Comparison of ENCODE assay signal across 13 cellular contexts in genomic region chr1:27027575-27028250, GRCh38. TPM values are rescaled to one million over a fixed set of nuclear protein-coding genes. Genes with fewer than 3 reads are reported as not detected.
DNase-seq lines count a peak whose midpoint lies in the region; ATAC-seq, FAIRE-seq and TF ChIP-seq lines count a peak whose summit lies in the region.
"Had no signal": no experiment of that assay in that cellular context is flagged by ENCODE, and none has a peak within 500 bp of the region (broad histone marks: within the 10 kb centered on the region; RNA-seq: fewer than 3 reads in every experiment).

No MANE protein-coding gene starts in this region.

- no peaks in the 10 kb centered on the region for H3K9me3 ChIP-seq in HepG2 (ENCODE audit: low read length)
- no peaks in the 10 kb centered on the region for H3K9me3 ChIP-seq in right lobe of liver
- no peaks in the 10 kb centered on the region for H3K9me3 ChIP-seq in mucosa of descending colon
- H3K9me3 ChIP-seq in SK-N-SH, result no peaks in the 10 kb centered on the region
- H3K9me3 ChIP-seq: thyroid gland had no signal

- H2AFZ ChIP-seq in HepG2 (ENCODE audit: low read length) (peak overlapping the region; percentile 45), SK-N-SH (ENCODE audit: low read depth) (no peak overlapping the region)

- no TSS peak for BruUV-seq in HepG2 (replicated peaks; lab: Mats Ljungman, UMichigan)

- peaks cover 0 to 4% of the 10 kb centered on the region in 2 experiments; a peak in 1 of 5 replicates for H3K27me3 ChIP-seq in HepG2 (ENCODE audit: control insufficient read depth in 1 of 2, insufficient read depth in 2 of 2, low read length in 2 of 2)
- H3K27me3 ChIP-seq in right lobe of liver, result no peaks in the 10 kb centered on the region
- H3K27me3 ChIP-seq in SK-N-SH (ENCODE audit: insufficient read depth), result no peaks in the 10 kb centered on the region
- H3K27me3 ChIP-seq: thyroid gland had no signal

- no peak for TF ChIP-seq CTCF in HepG2 (CRISPR knock-in tag; IDR thresholded peaks at IDR 0.05)
- no peak for TF ChIP-seq CTCF in right lobe of liver (IDR thresholded peaks at IDR 0.05)
- TF ChIP-seq CTCF in astrocyte of the cerebellum (IDR thresholded peaks at IDR 0.05; ENCODE audit: low read depth, low read length, missing control alignments), result no peak
- TF ChIP-seq CTCF in mucosa of descending colon (IDR thresholded peaks at IDR 0.05), result no peak
- TF ChIP-seq CTCF in SK-N-SH (IDR thresholded peaks at IDR 0.05), result no peak

- no peak overlapping the region for H3K27ac ChIP-seq in HepG2 (ENCODE audit: extremely low read length, insufficient read depth, low read length)
- no peak overlapping the region for H3K27ac ChIP-seq in right lobe of liver
- H3K27ac ChIP-seq in SK-N-SH (ENCODE audit: low read depth in 2 of 2, low read length in 1 of 2), result no peak overlapping the region
- H3K27ac ChIP-seq: KMS-11, thyroid gland had no signal

- H3F3A ChIP-seq in SK-N-SH (replicated peaks; ENCODE audit: insufficient read depth), result no peaks in the 10 kb centered on the region

- H3K4me3 ChIP-seq in HepG2 (replicated peaks in 1 of 3; ENCODE audit: insufficient read depth in 1 of 3, low read depth in 2 of 3, low read length in 3 of 3) (peak overlapping the region; percentile 14 to 54 (median 18); a peak in 4 of 6 replicates), right lobe of liver (no peak overlapping the region), astrocyte of the cerebellum (ENCODE audit: low read depth, low read length) (no peak overlapping the region), mucosa of descending colon (no peak overlapping the region), SK-N-SH (ENCODE audit: low read depth in 2 of 2, low read length in 1 of 2) (no peak overlapping the region)
- H3K4me3 ChIP-seq: thyroid gland had no signal

- no peaks in the 10 kb centered on the region for H3K36me3 ChIP-seq in HepG2 (replicated peaks in 1 of 2; ENCODE audit: control insufficient read depth in 1 of 2, insufficient read depth in 2 of 2, low read length in 2 of 2)
- no peaks in the 10 kb centered on the region for H3K36me3 ChIP-seq in right lobe of liver
- no peaks in the 10 kb centered on the region for H3K36me3 ChIP-seq in mucosa of descending colon (ENCODE audit: low read depth)
- no peaks in the 10 kb centered on the region for H3K36me3 ChIP-seq in SK-N-SH (replicated peaks in 1 of 2; ENCODE audit: control insufficient read depth in 1 of 2, insufficient read depth in 2 of 2, low read length in 1 of 2)
- H3K36me3 ChIP-seq: thyroid gland had no signal

- POLR2A ChIA-PET in HepG2 (lab: Yijun Ruan, JAX) (interaction anchor here (0.8 to 1.5 kb wide), 5 partner anchors 14 to 90 kb away, joined by 3 to 6 read pairs (median 4); partner anchors contain the start of genes TENT5B and TRNP1), SK-N-SH (lab: Yijun Ruan, JAX) (no interaction called here)

- TF ChIP-seq RAD21 in HepG2 (CRISPR knock-in tag; IDR thresholded peaks at IDR 0.05) (no peak), SK-N-SH (IDR thresholded peaks at IDR 0.05; ENCODE audit: low read length) (no peak)

- ATAC-seq in HepG2 (peak; percentile 63), right lobe of liver (no peak), mucosa of descending colon (peak; percentile 5)

- H3K79me2 ChIP-seq in HepG2 (ENCODE audit: insufficient read depth, low read length), result no peaks in the 10 kb centered on the region
- H3K79me2 ChIP-seq in SK-N-SH (ENCODE audit: insufficient read depth), result no peaks in the 10 kb centered on the region

- intact Hi-C loops in HepG2 (cut with micrococcal nuclease; ENCODE audit: unreplicated experiment), result no loop called here
- intact Hi-C loops in right lobe of liver (cut with DNase I), result no loop called here
- intact Hi-C loops in mucosa of descending colon (cut with DNase I, micrococcal nuclease), result no loop called here

- no peaks in the 10 kb centered on the region for H3K9me2 ChIP-seq in SK-N-SH

- no peaks in the 10 kb centered on the region for H4K20me1 ChIP-seq in HepG2 (ENCODE audit: insufficient read depth, low read length)
- no peaks in the 10 kb centered on the region for H4K20me1 ChIP-seq in SK-N-SH (ENCODE audit: insufficient read depth)

- DNase-seq in HepG2 (ENCODE audit: low spot score) (peak; percentile 72), right lobe of liver (no peak), astrocyte of the cerebellum (ENCODE audit: low read depth) (peak; percentile 61), mucosa of descending colon (no peak), SK-N-SH (no peak), amniotic stem cell (lab: John Stamatoyannopoulos, UW) (no peak)
- no peak for DNase-seq in activated CD8-positive, alpha-beta memory T cell treated with anti-CD3 and anti-CD28 coated beads for 24 hours
- DNase-seq in stimulated activated CD4-positive, alpha-beta T cell treated with anti-CD3 and anti-CD28 coated beads, Interleukin-15, amount 100 ng/mL, for 24 hours, result no peak
- DNase-seq: activated T-cell treated with anti-CD3 and anti-CD28 coated beads, Interleukin-2, amount 50 U/mL, for 48 hours; dermis blood vessel endothelial cell; stimulated activated CD4-positive, alpha-beta T cell treated with anti-CD3 and anti-CD28 coated beads, Interleukin-4, amount 100 ng/mL, for 4 hours had no signal

- CTCF ChIA-PET in HepG2 (lab: Yijun Ruan, JAX; ENCODE audit: low intra/inter-chr PET ratio, low total read pairs) (no interaction called here), SK-N-SH (lab: Yijun Ruan, JAX) (interaction anchor here (1.1 to 38.3 kb wide), 3 partner anchors 17 to 65 kb away, joined by 3 to 1084 read pairs (median 123); no protein-coding TSS in a partner anchor)

- H3K9ac ChIP-seq in HepG2 (ENCODE audit: insufficient read depth, low read depth, low read length), result no peak overlapping the region; the same call in 1 of the 2 replicates
- no peak overlapping the region for H3K9ac ChIP-seq in SK-N-SH
- H3K9ac ChIP-seq: KMS-11 had no signal

- TF ChIP-seq EP300 in HepG2 (IDR thresholded peaks at IDR 0.05; ENCODE audit: low read depth in 2 of 2, low read length in 2 of 2), result no peak; a peak in 1 of 4 replicates
- no peak for TF ChIP-seq EP300 in HepG2 (CRISPR knock-in tag; IDR thresholded peaks at IDR 0.05; ENCODE audit: borderline replicate concordance)
- no peak for TF ChIP-seq EP300 in SK-N-SH (IDR thresholded peaks at IDR 0.05; ENCODE audit: borderline replicate concordance in 1 of 2, low read depth in 1 of 2, low read length in 1 of 2)

- in situ Hi-C loops in HepG2 (cut with HindIII; ENCODE audit: extremely low pct_ligation_motif_present, low pct_unique_long_range_greater_than_20kb), result no loop called here
- in situ Hi-C loops in astrocyte of the cerebellum (cut with HindIII; ENCODE audit: low sequenced_read_pairs), result no loop called here

- H3K4me1 ChIP-seq in HepG2 (ENCODE audit: insufficient read depth, low read length) (peaks cover 18% of the 10 kb centered on the region), right lobe of liver (peaks cover 0 to 5% (median 0%) of the 10 kb centered on the region in 4 donors), mucosa of descending colon (ENCODE audit: low read depth) (peaks cover 13% of the 10 kb centered on the region), SK-N-SH (ENCODE audit: control insufficient read depth in 1 of 2, insufficient read depth in 2 of 2, low read depth in 1 of 2, low read length in 1 of 2) (no peaks in the 10 kb centered on the region)

- TF ChIP-seq POLR2A in HepG2 (IDR thresholded peaks at IDR 0.05; ENCODE audit: insufficient read depth in 1 of 2, low read depth in 2 of 2, low read length in 2 of 2), result no peak
- TF ChIP-seq POLR2A in right lobe of liver (IDR thresholded peaks at IDR 0.05), result no peak

- FAIRE-seq in HepG2 (lab: Jason Lieb, UNC), result peak; percentile 72

- 13% methylated on average over 8 of the region's 8 CpGs for WGBS in HepG2 (ENCODE audit: low lambda C conversion rate)
- WGBS in right lobe of liver (ENCODE audit: insufficient coverage, low coverage, low lambda C conversion rate, missing lambda C conversion rate), result 48% methylated on average over 7 of the region's 8 CpGs
- 87% methylated on average over 8 of the region's 8 CpGs for WGBS in SK-N-SH (ENCODE audit: low lambda C conversion rate)

- H3K4me2 ChIP-seq in HepG2 (ENCODE audit: low read depth, low read length), result peak overlapping the region; percentile 80
- no peak overlapping the region for H3K4me2 ChIP-seq in SK-N-SH
- H3K4me2 ChIP-seq: KMS-11 had no signal

RNA-seq across cellular contexts. Expression of gene TENT5B, which starts 15.1 kb away (rescaled TPM):
- total RNA-seq in HepG2 (2016; rRNA removed; fragmentation: Illumina TruSeq; extraction: Trizol), result 0.62 and 0.88 TPM in 2 replicates
- 0.35 and 0.40 TPM in 2 replicates for total RNA-seq in HepG2 (2016; cell fraction: cytosol; rRNA removed; fragmentation: Illumina TruSeq; extraction: Trizol; ENCODE audit: low read depth)
- total RNA-seq in HepG2 (2016; cell fraction: insoluble cytoplasmic fraction; rRNA removed; fragmentation: Illumina TruSeq; extraction: Trizol), result 0.42 and 0.65 TPM in 2 replicates
- total RNA-seq in HepG2 (2016; cell fraction: membrane; rRNA removed; fragmentation: Illumina TruSeq; extraction: Trizol), result 0.52 and 0.53 TPM in 2 replicates
- total RNA-seq in HepG2 (2016; cell fraction: nucleus; rRNA removed; fragmentation: Illumina TruSeq; extraction: Trizol), result 0.38 and 0.71 TPM in 2 replicates
- 0.13 and 0.22 TPM in 2 replicates for polyA plus RNA-seq in HepG2 (2011; rRNA removed)
- polyA plus RNA-seq in HepG2 (2011; cell fraction: cytosol; rRNA removed), result 0.13 and 0.24 TPM in 2 replicates
- polyA plus RNA-seq in HepG2 (2011; cell fraction: nucleus; rRNA removed), result 0.12 and 0.23 TPM in 2 replicates
- 0.16 TPM in 1 of 2 replicates, not detected in the other for polyA plus RNA-seq in HepG2 (2012)
- polyA plus RNA-seq in HepG2 (2016; cell fraction: cytosol; fragmentation: Illumina TruSeq; extraction: Trizol; ENCODE audit: low read depth), result 0.12 and 0.17 TPM in 2 replicates
- 0.46 and 0.58 TPM in 2 replicates for polyA plus RNA-seq in HepG2 (2016; cell fraction: insoluble cytoplasmic fraction; fragmentation: Illumina TruSeq; extraction: Trizol; ENCODE audit: low read depth)
- polyA plus RNA-seq in HepG2 (2016; cell fraction: membrane; fragmentation: Illumina TruSeq; extraction: Trizol; ENCODE audit: low read depth), result 0.20 and 0.32 TPM in 2 replicates
- 0.37 and 0.77 TPM in 2 replicates for polyA plus RNA-seq in HepG2 (2016; cell fraction: nucleus; fragmentation: Illumina TruSeq; extraction: Trizol; ENCODE audit: insufficient read depth, low read depth)
- polyA minus RNA-seq in HepG2 (2011; rRNA and poly(A)+ RNA removed; ENCODE audit: low replicate concordance), result 0.96 and 5.4 TPM in 2 replicates
- polyA minus RNA-seq in HepG2 (2011; cell fraction: cytosol; rRNA and poly(A)+ RNA removed), result not detected in 2 replicates
- polyA minus RNA-seq in HepG2 (2011; cell fraction: nucleus; rRNA and poly(A)+ RNA removed), result 0.37 and 0.39 TPM in 2 replicates
- total RNA-seq in right lobe of liver, result under 1 TPM in 4 of 6 experiments, not detected in 2; 0.11 to 0.49 (median 0.29) TPM
- total RNA-seq in mucosa of descending colon, result 10 to 100 TPM in 1 of 3 donors, 1 to 10 TPM in 1, under 1 TPM in 1; 0.43 to 29.7 (median 5.7) TPM
- 0.78 and 1.2 TPM in 2 replicates for polyA plus RNA-seq in SK-N-SH (2012; rRNA removed)
- polyA plus RNA-seq in SK-N-SH (2012; cell fraction: cytosol; rRNA removed), result 0.71 and 1.2 TPM in 2 replicates
- polyA plus RNA-seq in SK-N-SH (2012; cell fraction: nucleus; rRNA removed), result 0.63 and 0.79 TPM in 2 replicates

RNA-seq across cellular contexts. Expression of gene TRNP1, which starts 34.2 kb away (rescaled TPM):
- total RNA-seq in HepG2 (2016; rRNA removed; fragmentation: Illumina TruSeq; extraction: Trizol) (35.6 and 42.0 TPM in 2 replicates), right lobe of liver (10 to 100 TPM in 2 of 6 experiments, 1 to 10 TPM in 4; 2.0 to 24.8 (median 6.7) TPM), mucosa of descending colon (10 to 100 TPM in 1 of 3 donors, 1 to 10 TPM in 2; 1.0 to 16.8 (median 3.0) TPM)
- total RNA-seq in HepG2 (2016; cell fraction: cytosol; rRNA removed; fragmentation: Illumina TruSeq; extraction: Trizol; ENCODE audit: low read depth), result 45.9 and 49.6 TPM in 2 replicates
- total RNA-seq in HepG2 (2016; cell fraction: insoluble cytoplasmic fraction; rRNA removed; fragmentation: Illumina TruSeq; extraction: Trizol), result 32.9 and 43.5 TPM in 2 replicates
- 78.4 and 79.4 TPM in 2 replicates for total RNA-seq in HepG2 (2016; cell fraction: membrane; rRNA removed; fragmentation: Illumina TruSeq; extraction: Trizol)
- 20.2 and 26.8 TPM in 2 replicates for total RNA-seq in HepG2 (2016; cell fraction: nucleus; rRNA removed; fragmentation: Illumina TruSeq; extraction: Trizol)
- polyA plus RNA-seq in HepG2 (2011; rRNA removed) (158 and 166 TPM in 2 replicates), SK-N-SH (2012; rRNA removed) (8.8 and 11.6 TPM in 2 replicates)
- polyA plus RNA-seq in HepG2 (2011; cell fraction: cytosol; rRNA removed), result 196 and 254 TPM in 2 replicates
- polyA plus RNA-seq in HepG2 (2011; cell fraction: nucleus; rRNA removed), result 52.2 and 66.1 TPM in 2 replicates
- 56.7 and 66.7 TPM in 2 replicates for polyA plus RNA-seq in HepG2 (2012)
- 79.2 and 85.4 TPM in 2 replicates for polyA plus RNA-seq in HepG2 (2016; cell fraction: cytosol; fragmentation: Illumina TruSeq; extraction: Trizol; ENCODE audit: low read depth)
- 57.7 and 57.9 TPM in 2 replicates for polyA plus RNA-seq in HepG2 (2016; cell fraction: insoluble cytoplasmic fraction; fragmentation: Illumina TruSeq; extraction: Trizol; ENCODE audit: low read depth)
- polyA plus RNA-seq in HepG2 (2016; cell fraction: membrane; fragmentation: Illumina TruSeq; extraction: Trizol; ENCODE audit: low read depth), result 101 and 110 TPM in 2 replicates
- polyA plus RNA-seq in HepG2 (2016; cell fraction: nucleus; fragmentation: Illumina TruSeq; extraction: Trizol; ENCODE audit: insufficient read depth, low read depth), result 41.5 and 46.3 TPM in 2 replicates
- 0.21 and 97.7 TPM in 2 replicates for polyA minus RNA-seq in HepG2 (2011; rRNA and poly(A)+ RNA removed; ENCODE audit: low replicate concordance)
- 44.5 and 48.8 TPM in 2 replicates for polyA minus RNA-seq in HepG2 (2011; cell fraction: cytosol; rRNA and poly(A)+ RNA removed)
- 41.1 and 55.3 TPM in 2 replicates for polyA minus RNA-seq in HepG2 (2011; cell fraction: nucleus; rRNA and poly(A)+ RNA removed)
- polyA plus RNA-seq in SK-N-SH (2012; cell fraction: cytosol; rRNA removed), result 8.5 and 11.5 TPM in 2 replicates
- polyA plus RNA-seq in SK-N-SH (2012; cell fraction: nucleus; rRNA removed), result 5.7 and 6.1 TPM in 2 replicates

Comparison
In these comparisons a context has a peak if more than half of its experiments do, and no peak if none do; other contexts are left out.
1. ATAC-seq: peak in HepG2 (single experiment) and mucosa of descending colon (single experiment); none in right lobe of liver (0 of 4).
2. DNase-seq: peak in HepG2 (single experiment) and astrocyte of the cerebellum (single experiment); none in right lobe of liver (0 of 3), mucosa of descending colon (0 of 3), activated CD8-positive, alpha-beta memory T cell treated with anti-CD3 and anti-CD28 coated beads for 24 hours (single experiment), stimulated activated CD4-positive, alpha-beta T cell treated with anti-CD3 and anti-CD28 coated beads, Interleukin-15, amount 100 ng/mL, for 24 hours (single experiment), SK-N-SH (single experiment) and amniotic stem cell (single experiment).
3. H3K4me3 ChIP-seq: peak in HepG2 (3 of 3); none in right lobe of liver (0 of 3), astrocyte of the cerebellum (single experiment), mucosa of descending colon (single experiment) and SK-N-SH (0 of 2).
4. Of the 25 proteins assayed by ChIP-seq in both HepG2 and SK-N-SH: peak only in HepG2: MAX; only in SK-N-SH: none; in both: none; in neither: 24.